ENCODE assay signal across 20 cellular contexts in genomic region chr3:45571216-45571615, GRCh38. TPM values are rescaled to one million over a fixed set of nuclear protein-coding genes. Genes with fewer than 3 reads are reported as not detected.
DNase-seq lines count a peak whose midpoint lies in the region; ATAC-seq and TF ChIP-seq lines count a peak whose summit lies in the region.
"Had no signal": no experiment of that assay in that cellular context is flagged by ENCODE, and none has a peak within 500 bp of the region (broad histone marks: within the 10 kb centered on the region; RNA-seq: fewer than 3 reads in every experiment).

No MANE protein-coding gene starts in this region.

- DNase-seq in CD14-positive monocyte (ENCODE audit: low spot score) (no peak), mesenteric fat pad (ENCODE audit: low spot score) (peak; percentile 14), NCI-H2081 treated with DMSO at 0.1 percent for 48 hours (lab: John Stamatoyannopoulos, UW) (no peak), hepatocyte (ENCODE audit: low spot score) (no peak), brain microvascular endothelial cell (no peak), NCI-H1092 (lab: John Stamatoyannopoulos, UW) (no peak)
- DNase-seq: CD4-positive, alpha-beta T cell; CD8-positive, alpha-beta memory T cell; DMS 273 treated with DMSO at 0.1 percent for 48 hours; DMS79; EL; GDM1; GOT3; HFFc6 had no signal

- no peaks in the 10 kb centered on the region for H3K9me2 ChIP-seq in hepatocyte (replicated peaks; ENCODE audit: insufficient read depth)

- H3K36me3 ChIP-seq in hepatocyte (replicated peaks; ENCODE audit: insufficient read depth, low read depth): no peaks in the 10 kb centered on the region
- H3K36me3 ChIP-seq in brain microvascular endothelial cell (replicated peaks): no peaks in the 10 kb centered on the region
- H3K36me3 ChIP-seq: BLaER1, HAP-1 had no signal

- H3K27ac ChIP-seq in VCaP: peak overlapping the region; percentile 92
- no peak overlapping the region for H3K27ac ChIP-seq in hepatocyte
- H3K27ac ChIP-seq in brain microvascular endothelial cell: no peak overlapping the region
- H3K27ac ChIP-seq: BLaER1, C4-2B had no signal

- TF ChIP-seq CTCF in CD14-positive monocyte (IDR thresholded peaks at IDR 0.05) (no peak), VCaP (conservative IDR thresholded peaks at IDR 0.05) (no peak), hepatocyte (IDR thresholded peaks at IDR 0.05; ENCODE audit: poor library complexity) (no peak), brain microvascular endothelial cell (IDR thresholded peaks at IDR 0.05; ENCODE audit: low read depth, low read length, missing control alignments) (no peak)

- no peak for ATAC-seq in stimulated activated memory B cell treated with anti-CD40 and anti-IgM and Interleukin-4, amounts not matched to agents 10 μg/mL and 1 μg/mL and 100 μg/mL, for 72 hours
- ATAC-seq: GM12878 had no signal

- H3K27me3 Mint-ChIP-seq in CD14-positive monocyte (ENCODE audit: low read depth in 3 of 3): peaks cover 0 to 2% (median 2%) of the 10 kb centered on the region in 3 donors
- no peaks in the 10 kb centered on the region for H3K27me3 Mint-ChIP-seq in stimulated activated memory B cell treated with anti-CD40 and anti-IgM and Interleukin-4, amounts not matched to agents 10 μg/mL and 1 μg/mL and 100 μg/mL, for 72 hours

- no peak overlapping the region for H3K4me2 ChIP-seq in hepatocyte
- H3K4me2 ChIP-seq: BLaER1 had no signal

- H3K9me3 ChIP-seq in hepatocyte (ENCODE audit: low read depth): no peaks in the 10 kb centered on the region
- H3K9me3 ChIP-seq: HAP-1 had no signal

- H3K79me2 ChIP-seq in hepatocyte: no peaks in the 10 kb centered on the region

- no peak overlapping the region for H3K4me3 Mint-ChIP-seq in CD14-positive monocyte
- no peak overlapping the region for H3K4me3 Mint-ChIP-seq in stimulated activated memory B cell treated with anti-CD40 and anti-IgM and Interleukin-4, amounts not matched to agents 10 μg/mL and 1 μg/mL and 100 μg/mL, for 72 hours
- H3K4me3 Mint-ChIP-seq: CD4-positive, alpha-beta T cell; CD8-positive, alpha-beta memory T cell; HFFc6 had no signal

- in situ Hi-C loops in brain microvascular endothelial cell (cut with HindIII; ENCODE audit: low pct_ligation_motif_present, low sequenced_read_pairs): no loop called here

- H3K36me3 Mint-ChIP-seq in CD14-positive monocyte: peaks cover 6 to 8% of the 10 kb centered on the region in 2 donors
- no peaks in the 10 kb centered on the region for H3K36me3 Mint-ChIP-seq in stimulated activated memory B cell treated with anti-CD40 and anti-IgM and Interleukin-4, amounts not matched to agents 10 μg/mL and 1 μg/mL and 100 μg/mL, for 72 hours
- H3K36me3 Mint-ChIP-seq: CD8-positive, alpha-beta memory T cell had no signal

- H3K27me3 ChIP-seq in hepatocyte (no peaks in the 10 kb centered on the region), brain microvascular endothelial cell (replicated peaks) (no peaks in the 10 kb centered on the region)
- H3K27me3 ChIP-seq: BLaER1 had no signal

- 100% methylated on average over 1 of the region's 1 CpG for WGBS in hepatocyte (ENCODE audit: low lambda C conversion rate, missing lambda C conversion rate)

- intact Hi-C loops in CD14-positive monocyte (cut with micrococcal nuclease): no loop called here

- H3K27ac Mint-ChIP-seq in CD14-positive monocyte: peak overlapping the region; percentile 71 to 90 (median 84)
- H3K27ac Mint-ChIP-seq in stimulated activated memory B cell treated with anti-CD40 and anti-IgM and Interleukin-4, amounts not matched to agents 10 μg/mL and 1 μg/mL and 100 μg/mL, for 72 hours: peak overlapping the region; percentile 5
- H3K27ac Mint-ChIP-seq: CD4-positive, alpha-beta T cell; HFFc6 had no signal

- no peak overlapping the region for H2AFZ ChIP-seq in hepatocyte

- peaks cover 0 to 11% (median 6%) of the 10 kb centered on the region in 7 donors for H3K9me3 Mint-ChIP-seq in CD14-positive monocyte
- H3K9me3 Mint-ChIP-seq in stimulated activated memory B cell treated with anti-CD40 and anti-IgM and Interleukin-4, amounts not matched to agents 10 μg/mL and 1 μg/mL and 100 μg/mL, for 72 hours: peaks cover 4% of the 10 kb centered on the region
- H3K9me3 Mint-ChIP-seq: CD4-positive, alpha-beta T cell; CD8-positive, alpha-beta memory T cell; HFFc6 had no signal

- H3K4me1 Mint-ChIP-seq in CD14-positive monocyte: peaks cover 45% of the 10 kb centered on the region
- H3K4me1 Mint-ChIP-seq in stimulated activated memory B cell treated with anti-CD40 and anti-IgM and Interleukin-4, amounts not matched to agents 10 μg/mL and 1 μg/mL and 100 μg/mL, for 72 hours: peaks cover 35% of the 10 kb centered on the region

- H3K4me3 ChIP-seq in hepatocyte (no peak overlapping the region), brain microvascular endothelial cell (ENCODE audit: low read depth, low read length) (no peak overlapping the region)
- H3K4me3 ChIP-seq: BLaER1, GM12878, HAP-1 had no signal

- no peaks in the 10 kb centered on the region for H3K4me1 ChIP-seq in hepatocyte (ENCODE audit: insufficient read depth)

- H4K20me1 ChIP-seq in hepatocyte (ENCODE audit: insufficient read depth, poor library complexity, severe bottlenecking): no peaks in the 10 kb centered on the region
- H4K20me1 ChIP-seq: BLaER1 had no signal

RNA-seq across cellular contexts. Expression of gene LIMD1, which starts 23.3 kb away (rescaled TPM):
- 1 to 10 TPM; 6.0 to 8.5 TPM for polyA plus RNA-seq in CD14-positive monocyte
- total RNA-seq in mesenteric fat pad: 26.5 TPM
- total RNA-seq in hepatocyte: 12.1 and 12.5 TPM in 2 replicates
- 6.7 and 7.3 TPM in 2 replicates for polyA plus RNA-seq in hepatocyte
